ENCODE assay signal across 12 cellular contexts in genomic region chr4:5785806-5786680, GRCh38.
DNase-seq lines count a peak whose midpoint lies in the region; ATAC-seq, FAIRE-seq and TF ChIP-seq lines count a peak whose summit lies in the region.
"Had no signal": no experiment of that assay in that cellular context is flagged by ENCODE, and none has a peak within 500 bp of the region (broad histone marks: within the 10 kb centered on the region; RNA-seq: fewer than 3 reads in every experiment).

No MANE protein-coding gene starts in this region.

- no peak overlapping the region for H2AK5ac ChIP-seq in IMR-90 (ENCODE audit: low read depth, low read length)

- intact Hi-C loops in IMR-90 (cut with micrococcal nuclease), result no loop called here

- no peak overlapping the region for H2AK9ac ChIP-seq in IMR-90 (replicated peaks; ENCODE audit: low read depth, low read length, poor library complexity)

- H3K14ac ChIP-seq in IMR-90 (replicated peaks; ENCODE audit: low read depth, low read length), result peak overlapping the region; percentile 48; the same call in 1 of the 2 replicates

- H4K5ac ChIP-seq in IMR-90 (ENCODE audit: low read depth, low read length), result no peak overlapping the region

- H3K56ac ChIP-seq in IMR-90 (ENCODE audit: extremely low read depth, insufficient read depth, low read length), result no peak overlapping the region

- WGBS in IMR-90 (ENCODE audit: extremely low coverage in 2 of 2, insufficient read length in 1 of 2), 2 experiments, result no CpG with 5 or more reads among the region's 9 CpGs

- H3K36me3 ChIP-seq in IMR-90 (ENCODE audit: control insufficient read depth, insufficient read depth, low read length) (peaks cover 50% of the 10 kb centered on the region), bronchial epithelial cell (ENCODE audit: control insufficient read depth, insufficient read depth, low read length) (peaks cover 7% of the 10 kb centered on the region), right atrium auricular region (peaks cover 16% of the 10 kb centered on the region)

- H3K18ac ChIP-seq in IMR-90 (ENCODE audit: low read depth, low read length), result no peak overlapping the region

- peak overlapping the region; percentile 59 for H2BK5ac ChIP-seq in IMR-90 (ENCODE audit: low read depth, low read length, poor library complexity, severe bottlenecking)

- dilution Hi-C loops in IMR-90 (cut with HindIII; ENCODE audit: low sequenced_read_pairs, unreplicated experiment), result no loop called here

- H3K27me3 ChIP-seq in IMR-90 (ENCODE audit: control insufficient read depth, insufficient read depth, low read length) (no peaks in the 10 kb centered on the region), bronchial epithelial cell (ENCODE audit: control insufficient read depth, insufficient read depth, low read length) (no peaks in the 10 kb centered on the region), right atrium auricular region (no peaks in the 10 kb centered on the region)

- no peak overlapping the region for H3K4me2 ChIP-seq in IMR-90 (ENCODE audit: low read depth, low read length)

- ATAC-seq in IMR-90 (ENCODE audit: low read depth) (peak; percentile 53), GM18511 (IDR thresholded peaks at IDR 0.05; ENCODE audit: unreplicated experiment) (no peak)

- H3K9ac ChIP-seq in IMR-90 (ENCODE audit: low read depth, low read length), result no peak overlapping the region

- no peak overlapping the region for H2AFZ ChIP-seq in IMR-90 (replicated peaks; ENCODE audit: low read length, poor library complexity)

- POLR2A ChIA-PET in IMR-90 (lab: Charles Lee; ENCODE audit: unreplicated experiment), result interaction anchor here (1.2 kb wide), 1 partner anchor 38 kb away, joined by 3 read pairs; no protein-coding TSS in a partner anchor

- no peak overlapping the region for H4K8ac ChIP-seq in IMR-90 (ENCODE audit: low read depth in 2 of 2, low read length in 2 of 2)

- no peak overlapping the region for H2BK15ac ChIP-seq in IMR-90 (ENCODE audit: low read depth, low read length)

- peaks cover 17% of the 10 kb centered on the region for H3K9me1 ChIP-seq in IMR-90 (ENCODE audit: insufficient read depth, low read length)

- TF ChIP-seq CTCF in IMR-90 (conservative IDR thresholded peaks at IDR 0.05; ENCODE audit: low read depth, low read length), result no peak
- TF ChIP-seq CTCF in bronchial epithelial cell (IDR thresholded peaks at IDR 0.05; ENCODE audit: insufficient read depth, low read length, severe bottlenecking), result no peak
- TF ChIP-seq CTCF in right atrium auricular region (IDR thresholded peaks at IDR 0.05), result no peak

- in situ Hi-C loops in IMR-90 (cut with MboI; ENCODE audit: low sequenced_read_pairs), result no loop called here

- H3K79me1 ChIP-seq in IMR-90 (ENCODE audit: low read depth in 1 of 2, low read length in 2 of 2), result peaks cover 9 to 32% of the 10 kb centered on the region in 2 experiments

- DNase-seq in IMR-90 (peak; percentile 92), bronchial epithelial cell (ENCODE audit: low read depth) (peak; percentile 97), right atrium auricular region (ENCODE audit: low spot score) (peak; percentile 43), ureter (ENCODE audit: low spot score) (peak; percentile 26), iPS-NIHi7 (ENCODE audit: extremely low spot score) (no peak), GM19238 (ENCODE audit: insufficient read length, low spot score) (no peak)
- DNase-seq: activated CD4-positive, alpha-beta T cell treated with anti-CD3 and anti-CD28 coated beads, Interleukin-2, amount 50 U/mL, for 1 hour; NCI-H1048; stimulated activated CD4-positive, alpha-beta T cell treated with anti-CD3 and anti-CD28 coated beads, Interleukin-15, amount 100 ng/mL, for 24 hours had no signal

- H4K20me1 ChIP-seq in IMR-90 (ENCODE audit: insufficient read depth, low read length), result no peaks in the 10 kb centered on the region; the same call in 1 of the 2 replicates

- H3K4me3 ChIP-seq in IMR-90 (ENCODE audit: insufficient read depth, low read depth, low read length), result no peak overlapping the region
- no peak overlapping the region for H3K4me3 ChIP-seq in bronchial epithelial cell (ENCODE audit: low read depth, low read length)
- H3K4me3 ChIP-seq in right atrium auricular region, result no peak overlapping the region

- H2BK20ac ChIP-seq in IMR-90 (ENCODE audit: low read depth, low read length), result no peak overlapping the region

- TSS peak; percentile 7 for BruUV-seq in IMR-90 (replicated peaks; lab: Mats Ljungman, UMichigan)

- no peak for TF ChIP-seq RAD21 in IMR-90 (IDR thresholded peaks at IDR 0.05; ENCODE audit: low read length)

- H3K23ac ChIP-seq in IMR-90 (ENCODE audit: low read depth, low read length), result no peak overlapping the region

- H3K4me1 ChIP-seq in IMR-90 (ENCODE audit: control insufficient read depth, insufficient read depth, low read length), result peaks cover 9% of the 10 kb centered on the region
- no peaks in the 10 kb centered on the region for H3K4me1 ChIP-seq in right atrium auricular region

- TF ChIP-seq POLR2A in IMR-90 (IDR thresholded peaks at IDR 0.05; ENCODE audit: low read depth, low read length), result no peak

- no peak for FAIRE-seq in bronchial epithelial cell (lab: Jason Lieb, UNC)
- FAIRE-seq: GM12891 had no signal

- CTCF ChIA-PET in IMR-90 (lab: Yijun Ruan, JAX), result interaction anchor here (0.6 to 0.7 kb wide), 2 partner anchors 25 to 629 kb away, joined by 3 to 4 read pairs; no protein-coding TSS in a partner anchor

- H2BK120ac ChIP-seq in IMR-90 (ENCODE audit: low read depth, low read length), result no peak overlapping the region

- H3K4ac ChIP-seq in IMR-90 (ENCODE audit: low read depth, low read length), result no peak overlapping the region

- H3K9me3 ChIP-seq in IMR-90 (ENCODE audit: control insufficient read depth, insufficient read depth, low read length) (no peaks in the 10 kb centered on the region), right atrium auricular region (no peaks in the 10 kb centered on the region)

- H3K27ac ChIP-seq in IMR-90 (ENCODE audit: insufficient read depth, low read length), result peak overlapping the region; percentile 32; the same call in 1 of the 2 replicates
- peak overlapping the region; percentile 6 to 12 for H3K27ac ChIP-seq in right atrium auricular region
- H3K27ac ChIP-seq: HL-60 had no signal

- H4K91ac ChIP-seq in IMR-90 (ENCODE audit: insufficient read depth, low read depth, low read length), result no peak overlapping the region

TF ChIP-seq in IMR-90, 13 proteins besides CTCF, POLR2A, EP300 and RAD21:
- no peak for TF ChIP-seq RFX5 (IDR thresholded peaks at IDR 0.05; ENCODE audit: low read depth, low read length)
- no peak for TF ChIP-seq BHLHE40 (IDR thresholded peaks at IDR 0.05; ENCODE audit: low read depth, low read length)
- no peak for TF ChIP-seq NFE2L2 (IDR thresholded peaks at IDR 0.05; ENCODE audit: low read depth, low read length)
- TF ChIP-seq SMC3 (IDR thresholded peaks at IDR 0.05; ENCODE audit: low read depth, low read length), result no peak
- no peak for TF ChIP-seq MAZ (IDR thresholded peaks at IDR 0.05; ENCODE audit: borderline replicate concordance, low read depth, low read length)
- TF ChIP-seq FOS (IDR thresholded peaks at IDR 0.05; ENCODE audit: low read depth, low read length), result peak; percentile 29; the same call in 1 of the 2 replicates
- no peak for TF ChIP-seq ELK1 (IDR thresholded peaks at IDR 0.05; ENCODE audit: borderline replicate concordance, low read depth, low read length)
- no peak for TF ChIP-seq MAFK (IDR thresholded peaks at IDR 0.05; ENCODE audit: low read depth, low read length)
- TF ChIP-seq CHD1 (IDR thresholded peaks at IDR 0.05; ENCODE audit: low read depth, low read length), result no peak
- no peak for TF ChIP-seq RCOR1 (IDR thresholded peaks at IDR 0.05; ENCODE audit: insufficient replicate concordance, low read length)
- no peak for TF ChIP-seq USF2 (IDR thresholded peaks at IDR 0.05; ENCODE audit: low read depth, low read length)
- TF ChIP-seq CEBPB (IDR thresholded peaks at IDR 0.05; ENCODE audit: low read depth, low read length), result peak; percentile 79
- TF ChIP-seq MXI1 (IDR thresholded peaks at IDR 0.05; ENCODE audit: borderline replicate concordance, low read depth, low read length), result no peak

Comparison
In these comparisons a context has a peak if more than half of its experiments do, and no peak if none do; other contexts are left out.
1. DNase-seq: peak in IMR-90 (single experiment), bronchial epithelial cell (single experiment), right atrium auricular region (single experiment) and ureter (single experiment); none in iPS-NIHi7 (single experiment) and GM19238 (single experiment).